In the genomic region with DNA sequence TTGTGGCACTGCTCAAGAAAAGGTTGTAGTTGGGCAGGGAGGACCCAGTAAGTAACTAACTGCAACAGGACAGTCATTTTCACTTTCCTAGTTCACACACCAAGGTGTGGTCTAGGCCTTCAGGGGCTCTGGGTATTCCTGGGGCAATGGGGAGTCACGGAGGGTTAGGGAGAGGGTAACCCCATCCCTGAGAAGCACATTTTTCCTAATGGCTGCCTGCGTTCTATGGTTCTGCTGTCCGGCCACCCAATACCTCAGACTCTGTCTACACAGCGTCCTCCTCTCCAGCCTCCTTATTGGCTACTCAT, we compare ENCODE assay signal across 8 cellular contexts. TPM values are rescaled to one million over a fixed set of nuclear protein-coding genes. Genes with fewer than 3 reads are reported as not detected.
DNase-seq lines count a peak whose midpoint lies in the region; ATAC-seq, FAIRE-seq and TF ChIP-seq lines count a peak whose summit lies in the region.

No MANE protein-coding gene starts in this region.

- no peak for TF ChIP-seq RAD21 in GM12878 (IDR thresholded peaks at IDR 0.05; ENCODE audit: insufficient read depth, low read depth, low read length)

- in situ Hi-C loops in GM12878 (cut with MboI) = loop anchor here (5.0 kb wide), 1 partner anchor 76 kb away; no protein-coding TSS in a partner anchor

- peak overlapping the region; percentile 80 for H3K27ac ChIP-seq in GM12878 (ENCODE audit: control insufficient read depth, insufficient read depth)
- peak overlapping the region; percentile 93 for H3K27ac ChIP-seq in lower lobe of right lung

- H3K27me3 ChIP-seq in GM12878 (replicated peaks in 1 of 2; ENCODE audit: control insufficient read depth in 2 of 2, insufficient read depth in 2 of 2, low read length in 1 of 2) (no peaks in the 10 kb centered on the region), lower lobe of right lung (ENCODE audit: low read depth) (no peaks in the 10 kb centered on the region)

- H3K4me1 Mint-ChIP-seq in activated naive CD4-positive, alpha-beta T cell treated with anti-CD3 and anti-CD28 coated beads for 36 hours (ENCODE audit: low read depth) = peaks cover 48% of the 10 kb centered on the region
- H3K4me1 Mint-ChIP-seq in type B pancreatic cell (ENCODE audit: unreplicated experiment) = peaks cover 3% of the 10 kb centered on the region

- H3K36me3 Mint-ChIP-seq in activated naive CD4-positive, alpha-beta T cell treated with anti-CD3 and anti-CD28 coated beads for 36 hours (ENCODE audit: low read depth) = peaks cover 6% of the 10 kb centered on the region
- no peaks in the 10 kb centered on the region for H3K36me3 Mint-ChIP-seq in type B pancreatic cell

- TF ChIP-seq CTCF in GM12878 (IDR thresholded peaks at IDR 0.05 in 2 of 3, conservative IDR thresholded peaks at IDR 0.05 in 1 of 3; ENCODE audit: control insufficient read depth in 2 of 3, extremely low read depth in 1 of 3, insufficient read depth in 1 of 3, low read depth in 3 of 3, low read length in 3 of 3) (no peak), lower lobe of right lung (IDR thresholded peaks at IDR 0.05) (no peak), type B pancreatic cell (conservative IDR thresholded peaks at IDR 0.05) (no peak)

- BruUV-seq in GM12878 (replicated peaks; lab: Mats Ljungman, UMichigan) = TSS peak; percentile 95

- no peak for FAIRE-seq in GM12878 (lab: Jason Lieb, UNC)

- ATAC-seq in GM12878 = no peak
- no peak for ATAC-seq in lower lobe of right lung

- H3K27me3 Mint-ChIP-seq in activated naive CD4-positive, alpha-beta T cell treated with anti-CD3 and anti-CD28 coated beads for 36 hours (ENCODE audit: low read depth) = no peaks in the 10 kb centered on the region
- H3K27me3 Mint-ChIP-seq in type B pancreatic cell = no peaks in the 10 kb centered on the region

- peak overlapping the region; percentile 68 for H3K4me2 ChIP-seq in GM12878 (ENCODE audit: control insufficient read depth, insufficient read depth)

- POLR2A ChIA-PET in GM12878 (lab: Charles Lee) = interaction anchor here (0.8 to 1.4 kb wide), 7 partner anchors 34 to 189 kb away, joined by 3 to 17 read pairs (median 3); partner anchors contain the start of genes CCDC22 and WDR45

- H3K4me1 ChIP-seq in GM12878 (ENCODE audit: control insufficient read depth, insufficient read depth, low read length) (peaks cover 4% of the 10 kb centered on the region; the same call in 1 of the 2 replicates), lower lobe of right lung (peaks cover 25% of the 10 kb centered on the region)

- no peaks in the 10 kb centered on the region; the same call in 2 of the 3 replicates for H3K9me3 ChIP-seq in GM12878 (replicated peaks; ENCODE audit: control insufficient read depth, insufficient read depth, low read length)
- no peaks in the 10 kb centered on the region for H3K9me3 ChIP-seq in lower lobe of right lung

- TF ChIP-seq EP300 in GM12878 (IDR thresholded peaks at IDR 0.05; ENCODE audit: borderline replicate concordance in 1 of 2, control insufficient read depth in 1 of 2, low read depth in 2 of 2, low read length in 2 of 2) = no peak

- no peaks in the 10 kb centered on the region for H3K36me3 ChIP-seq in GM12878 (ENCODE audit: control insufficient read depth in 2 of 2, insufficient read depth in 2 of 2, low read length in 1 of 2)
- H3K36me3 ChIP-seq in lower lobe of right lung = no peaks in the 10 kb centered on the region

- peak overlapping the region; percentile 98 for H3K27ac Mint-ChIP-seq in activated naive CD4-positive, alpha-beta T cell treated with anti-CD3 and anti-CD28 coated beads for 36 hours
- peak overlapping the region; percentile 99 for H3K27ac Mint-ChIP-seq in type B pancreatic cell

- peaks cover 15% of the 10 kb centered on the region for H3K79me2 ChIP-seq in GM12878 (ENCODE audit: control insufficient read depth, insufficient read depth, low read length)

- peak overlapping the region; percentile 85 for H3K4me3 Mint-ChIP-seq in activated naive CD4-positive, alpha-beta T cell treated with anti-CD3 and anti-CD28 coated beads for 36 hours
- H3K4me3 Mint-ChIP-seq in type B pancreatic cell = peak overlapping the region; percentile 95

- 30% methylated on average over 4 of the region's 4 CpGs for WGBS in GM12878 (ENCODE audit: insufficient coverage, insufficient replicate concordance, low lambda C conversion rate, missing lambda C conversion rate)

- H2AFZ ChIP-seq in GM12878 (ENCODE audit: control insufficient read depth, low read depth, low read length) = peak overlapping the region; percentile 66

- H3K9me3 Mint-ChIP-seq in activated naive CD4-positive, alpha-beta T cell treated with anti-CD3 and anti-CD28 coated beads for 36 hours = no peaks in the 10 kb centered on the region
- H3K9me3 Mint-ChIP-seq in type B pancreatic cell = no peaks in the 10 kb centered on the region

- CTCF ChIA-PET in activated naive CD4-positive, alpha-beta T cell treated with anti-CD3 and anti-CD28 coated beads for 36 hours (lab: Charles Lee) = interaction anchor here (1.1 kb wide), 1 partner anchor 76 kb away, joined by 3 read pairs; no protein-coding TSS in a partner anchor
- CTCF ChIA-PET in GM12878 (lab: Yijun Ruan, JAX) = interaction anchor here (0.8 to 2.4 kb wide), 6 partner anchors 39 to 126 kb away, joined by 3 to 18 read pairs (median 4); no protein-coding TSS in a partner anchor

- H3K4me3 ChIP-seq in GM12878 (peak overlapping the region; percentile 26; the same call in 1 of the 2 replicates), lower lobe of right lung (peak overlapping the region; percentile 68)

- H3K9ac ChIP-seq in GM12878 (ENCODE audit: control insufficient read depth, insufficient read depth, low read length) = peak overlapping the region; percentile 79

- DNase-seq in activated naive CD4-positive, alpha-beta T cell treated with anti-CD3 and anti-CD28 coated beads for 36 hours = no peak
- DNase-seq in activated naive CD4-positive, alpha-beta T cell (lab: John Stamatoyannopoulos, UW) = no peak
- DNase-seq in GM12878 (ENCODE audit: low read depth, low spot score) (no peak), lower lobe of right lung (no peak), type B pancreatic cell (ENCODE audit: extremely low spot score, unreplicated experiment) (no peak), NOMO-1 treated with DMSO at 0.1 percent for 48 hours (lab: John Stamatoyannopoulos, UW; ENCODE audit: unreplicated experiment) (no peak), NCI-H2107 treated with DMSO at 0.1 percent for 48 hours (lab: John Stamatoyannopoulos, UW; ENCODE audit: unreplicated experiment) (no peak)
- DNase-seq in NK-92 treated with Interleukin-12 subunit alpha and Interleukin-12 subunit beta, amount 100 ng/mL, for 24 hours (lab: John Stamatoyannopoulos, UW) = no peak

- no peak for TF ChIP-seq POLR2A in GM12878 (IDR thresholded peaks at IDR 0.05; ENCODE audit: low read depth, low read length)

- SMC1A ChIA-PET in GM12878 (lab: Charles Lee; ENCODE audit: uncharacterized antibody, unreplicated experiment) = interaction anchor here (0.5 to 2.8 kb wide), 5 partner anchors 45 to 1248 kb away, joined by 3 to 14 read pairs (median 4); no protein-coding TSS in a partner anchor

- intact Hi-C loops in activated naive CD4-positive, alpha-beta T cell treated with anti-CD3 and anti-CD28 coated beads for 36 hours (cut with micrococcal nuclease) = loop anchor here (1.0 to 10.0 kb wide), 8 partner anchors 9 to 334 kb away; partner anchors contain the start of genes SYP and TFE3
- intact Hi-C loops in GM12878 (cut with micrococcal nuclease; ENCODE audit: unreplicated experiment) (loop anchor here (2.0 kb wide), 1 partner anchor 78 kb away; no protein-coding TSS in a partner anchor), lower lobe of right lung (cut with DNase I) (no loop called here)

- no peaks in the 10 kb centered on the region for H4K20me1 ChIP-seq in GM12878 (ENCODE audit: control insufficient read depth, insufficient read depth)

- RAD21 ChIA-PET in GM12878 (lab: Charles Lee; ENCODE audit: unreplicated experiment) = interaction anchor here (0.8 to 2.4 kb wide), 9 partner anchors 32 to 105 kb away, joined by 3 to 19 read pairs (median 4); partner anchors contain the start of gene CCDC22

RNA-seq across cellular contexts. Expression of gene PPP1R3F, which starts 0.9 kb away (rescaled TPM):
- total RNA-seq in activated naive CD4-positive, alpha-beta T cell treated with anti-CD3 and anti-CD28 coated beads for 36 hours = 1 to 10 TPM; 2.4 to 3.4 TPM
- total RNA-seq in GM12878 (2013; cell fraction: nucleolus; rRNA removed) = 1.9 and 2.4 TPM in 2 replicates
- 2.2 and 2.4 TPM in 2 replicates for total RNA-seq in GM12878 (2014; rRNA removed)
- total RNA-seq in GM12878 (2014; rRNA removed; fragmentation: Illumina TruSeq; extraction: Trizol) = 1.0 and 1.3 TPM in 2 replicates
- total RNA-seq in GM12878 (2021) = 3.3 and 5.7 TPM in 2 replicates
- polyA plus RNA-seq in GM12878 (2011; ENCODE audit: low read depth) = 2.2 TPM
- 0.13 and 0.53 TPM in 2 replicates for polyA plus RNA-seq in GM12878 (2011; rRNA removed)
- polyA plus RNA-seq in GM12878 (2011; cell fraction: cytosol; rRNA removed) = 0.40 and 0.64 TPM in 2 replicates
- 1.5 and 2.0 TPM in 2 replicates for polyA plus RNA-seq in GM12878 (2011; cell fraction: nucleus; rRNA removed)
- polyA plus RNA-seq in GM12878 (2012) = 1.3 and 1.4 TPM in 2 replicates
- polyA plus RNA-seq in GM12878 (2014; fragmentation: Illumina TruSeq; extraction: Trizol) = 0.70 and 0.97 TPM in 2 replicates
- under 1 TPM; 0.18 to 0.26 TPM for polyA plus RNA-seq in GM12878 (2014; fragmentation: Nextera tagmentation; extraction: Ambion mirVana)
- 4.4 and 4.8 TPM in 2 replicates for polyA plus RNA-seq in GM12878 (2014; rRNA removed)
- polyA plus RNA-seq in GM12878 (2016; fragmentation: Nextera tagmentation; extraction: Ambion mirVana) = 1 to 10 TPM in 1 of 2 experiments, under 1 TPM in 1; 0.76 to 3.4 TPM
- polyA minus RNA-seq in GM12878 (2011; rRNA and poly(A)+ RNA removed) = 0.51 and 0.72 TPM in 2 replicates
- polyA minus RNA-seq in GM12878 (2011; cell fraction: cytosol; rRNA and poly(A)+ RNA removed) = 0.52 and 1.2 TPM in 2 replicates
- polyA minus RNA-seq in GM12878 (2011; cell fraction: nucleus; rRNA and poly(A)+ RNA removed) = 2.1 and 3.6 TPM in 2 replicates
- total RNA-seq in lower lobe of right lung = 5.5 TPM
- 5.7 and 8.0 TPM in 2 replicates for total RNA-seq in type B pancreatic cell (ENCODE audit: low replicate concordance)

RNA-seq across cellular contexts. Expression of gene FOXP3, which starts 4.1 kb away (rescaled TPM):
- 1 to 10 TPM; 7.1 to 7.5 TPM for total RNA-seq in activated naive CD4-positive, alpha-beta T cell treated with anti-CD3 and anti-CD28 coated beads for 36 hours
- total RNA-seq in GM12878 (2013; cell fraction: nucleolus; rRNA removed) = not detected in 2 replicates
- not detected in 2 replicates for total RNA-seq in GM12878 (2014; rRNA removed)
- total RNA-seq in GM12878 (2014; rRNA removed; fragmentation: Illumina TruSeq; extraction: Trizol) = 0.04 TPM in 1 of 2 replicates, not detected in the other
- 0.21 and 0.24 TPM in 2 replicates for total RNA-seq in GM12878 (2021)
- polyA plus RNA-seq in GM12878 (2011; ENCODE audit: low read depth) = 0.17 TPM
- 0.08 TPM in 1 of 2 replicates, not detected in the other for polyA plus RNA-seq in GM12878 (2011; rRNA removed)
- polyA plus RNA-seq in GM12878 (2011; cell fraction: cytosol; rRNA removed) = 0.15 and 0.19 TPM in 2 replicates
- 0.13 and 0.22 TPM in 2 replicates for polyA plus RNA-seq in GM12878 (2011; cell fraction: nucleus; rRNA removed)
- 0.21 and 0.61 TPM in 2 replicates for polyA plus RNA-seq in GM12878 (2012)
- 0.06 and 0.10 TPM in 2 replicates for polyA plus RNA-seq in GM12878 (2014; fragmentation: Illumina TruSeq; extraction: Trizol)
- under 1 TPM in 1 of 2 experiments, not detected in 1; 0.02 TPM for polyA plus RNA-seq in GM12878 (2014; fragmentation: Nextera tagmentation; extraction: Ambion mirVana)
- 0.09 and 0.13 TPM in 2 replicates for polyA plus RNA-seq in GM12878 (2014; rRNA removed)
- under 1 TPM in 1 of 2 experiments, not detected in 1; 0.09 TPM for polyA plus RNA-seq in GM12878 (2016; fragmentation: Nextera tagmentation; extraction: Ambion mirVana)
- polyA minus RNA-seq in GM12878 (2011; rRNA and poly(A)+ RNA removed) = 0.10 TPM in 1 of 2 replicates, not detected in the other
- polyA minus RNA-seq in GM12878 (2011; cell fraction: cytosol; rRNA and poly(A)+ RNA removed) = not detected in 2 replicates
- polyA minus RNA-seq in GM12878 (2011; cell fraction: nucleus; rRNA and poly(A)+ RNA removed) = not detected in 2 replicates
- total RNA-seq in lower lobe of right lung = not detected
- 0.24 and 0.58 TPM in 2 replicates for total RNA-seq in type B pancreatic cell (ENCODE audit: low replicate concordance)

RNA-seq across cellular contexts. Expression of gene CCDC22, which starts 33.4 kb away (rescaled TPM):
- total RNA-seq in activated naive CD4-positive, alpha-beta T cell treated with anti-CD3 and anti-CD28 coated beads for 36 hours = 10 to 100 TPM; 16.4 to 18.5 TPM
- total RNA-seq in GM12878 (2013; cell fraction: nucleolus; rRNA removed) = 10.7 and 13.9 TPM in 2 replicates
- total RNA-seq in GM12878 (2014; rRNA removed) (14.5 and 16.8 TPM in 2 replicates), GM12878 (2014; rRNA removed; fragmentation: Illumina TruSeq; extraction: Trizol) (5.1 and 5.2 TPM in 2 replicates), GM12878 (2021) (23.6 and 24.6 TPM in 2 replicates), lower lobe of right lung (19.8 TPM), type B pancreatic cell (ENCODE audit: low replicate concordance) (13.0 and 16.6 TPM in 2 replicates)
- 6.6 TPM for polyA plus RNA-seq in GM12878 (2011; ENCODE audit: low read depth)
- polyA plus RNA-seq in GM12878 (2011; rRNA removed) (4.4 and 13.9 TPM in 2 replicates), GM12878 (2014; fragmentation: Illumina TruSeq; extraction: Trizol) (1.8 and 5.0 TPM in 2 replicates), GM12878 (2014; fragmentation: Nextera tagmentation; extraction: Ambion mirVana) (1 to 10 TPM in 1 of 2 experiments, under 1 TPM in 1; 0.34 to 1.6 TPM), GM12878 (2014; rRNA removed) (15.1 and 18.6 TPM in 2 replicates), GM12878 (2016; fragmentation: Nextera tagmentation; extraction: Ambion mirVana) (10 to 100 TPM; 16.1 to 18.2 TPM)
- 15.9 and 18.7 TPM in 2 replicates for polyA plus RNA-seq in GM12878 (2011; cell fraction: cytosol; rRNA removed)
- 53.6 and 54.0 TPM in 2 replicates for polyA plus RNA-seq in GM12878 (2011; cell fraction: nucleus; rRNA removed)
- 13.8 and 18.2 TPM in 2 replicates for polyA plus RNA-seq in GM12878 (2012)
- polyA minus RNA-seq in GM12878 (2011; rRNA and poly(A)+ RNA removed) = 16.1 and 21.9 TPM in 2 replicates
- 11.6 and 14.0 TPM in 2 replicates for polyA minus RNA-seq in GM12878 (2011; cell fraction: cytosol; rRNA and poly(A)+ RNA removed)
- 8.8 and 11.3 TPM in 2 replicates for polyA minus RNA-seq in GM12878 (2011; cell fraction: nucleus; rRNA and poly(A)+ RNA removed)

RNA-seq across cellular contexts. Expression of gene GAGE10, which starts 34.8 kb away (rescaled TPM):
- total RNA-seq in activated naive CD4-positive, alpha-beta T cell treated with anti-CD3 and anti-CD28 coated beads for 36 hours = not detected
- total RNA-seq in GM12878 (2013; cell fraction: nucleolus; rRNA removed) = not detected in 2 replicates
- total RNA-seq in GM12878 (2014; rRNA removed) (not detected in 2 replicates), GM12878 (2014; rRNA removed; fragmentation: Illumina TruSeq; extraction: Trizol) (not detected in 2 replicates), GM12878 (2021) (not detected in 2 replicates), lower lobe of right lung (not detected), type B pancreatic cell (ENCODE audit: low replicate concordance) (not detected in 2 replicates)
- polyA plus RNA-seq in GM12878 (2011; ENCODE audit: low read depth) = not detected
- polyA plus RNA-seq in GM12878 (2011; rRNA removed) (not detected in 2 replicates), GM12878 (2014; fragmentation: Illumina TruSeq; extraction: Trizol) (not detected in 2 replicates), GM12878 (2014; fragmentation: Nextera tagmentation; extraction: Ambion mirVana) (not detected), GM12878 (2014; rRNA removed) (not detected in 2 replicates), GM12878 (2016; fragmentation: Nextera tagmentation; extraction: Ambion mirVana) (not detected)
- polyA plus RNA-seq in GM12878 (2011; cell fraction: cytosol; rRNA removed) = not detected in 2 replicates
- polyA plus RNA-seq in GM12878 (2011; cell fraction: nucleus; rRNA removed) = not detected in 2 replicates
- polyA plus RNA-seq in GM12878 (2012) = not detected in 2 replicates
- polyA minus RNA-seq in GM12878 (2011; rRNA and poly(A)+ RNA removed) = not detected in 2 replicates
- not detected in 2 replicates for polyA minus RNA-seq in GM12878 (2011; cell fraction: cytosol; rRNA and poly(A)+ RNA removed)
- not detected in 2 replicates for polyA minus RNA-seq in GM12878 (2011; cell fraction: nucleus; rRNA and poly(A)+ RNA removed)

RNA-seq across cellular contexts. Expression of gene CACNA1F, which starts 35.5 kb away (rescaled TPM):
- 1 to 10 TPM in 1 of 2 experiments, under 1 TPM in 1; 0.62 to 1.0 TPM for total RNA-seq in activated naive CD4-positive, alpha-beta T cell treated with anti-CD3 and anti-CD28 coated beads for 36 hours
- total RNA-seq in GM12878 (2013; cell fraction: nucleolus; rRNA removed) = 0.92 and 1.6 TPM in 2 replicates
- not detected in 2 replicates for total RNA-seq in GM12878 (2014; rRNA removed)
- not detected in 2 replicates for total RNA-seq in GM12878 (2014; rRNA removed; fragmentation: Illumina TruSeq; extraction: Trizol)
- total RNA-seq in GM12878 (2021) = 0.05 TPM in 2 replicates
- polyA plus RNA-seq in GM12878 (2011; ENCODE audit: low read depth) = 0.43 TPM
- polyA plus RNA-seq in GM12878 (2011; rRNA removed) = 0.03 and 0.19 TPM in 2 replicates
- 0.06 and 0.08 TPM in 2 replicates for polyA plus RNA-seq in GM12878 (2011; cell fraction: cytosol; rRNA removed)
- polyA plus RNA-seq in GM12878 (2011; cell fraction: nucleus; rRNA removed) = 0.86 and 1.4 TPM in 2 replicates
- polyA plus RNA-seq in GM12878 (2012) = 0.18 and 0.27 TPM in 2 replicates
- polyA plus RNA-seq in GM12878 (2014; fragmentation: Illumina TruSeq; extraction: Trizol) = 0.01 TPM in 1 of 2 replicates, not detected in the other
- not detected for polyA plus RNA-seq in GM12878 (2014; fragmentation: Nextera tagmentation; extraction: Ambion mirVana)
- 0.04 and 0.13 TPM in 2 replicates for polyA plus RNA-seq in GM12878 (2014; rRNA removed)
- polyA plus RNA-seq in GM12878 (2016; fragmentation: Nextera tagmentation; extraction: Ambion mirVana) = under 1 TPM in 1 of 2 experiments, not detected in 1; 0.32 TPM
- polyA minus RNA-seq in GM12878 (2011; rRNA and poly(A)+ RNA removed) = 0.10 and 0.29 TPM in 2 replicates
- polyA minus RNA-seq in GM12878 (2011; cell fraction: cytosol; rRNA and poly(A)+ RNA removed) = not detected in 2 replicates
- polyA minus RNA-seq in GM12878 (2011; cell fraction: nucleus; rRNA and poly(A)+ RNA removed) = 0.24 TPM in 1 of 2 replicates, not detected in the other
- 1.4 TPM for total RNA-seq in lower lobe of right lung
- total RNA-seq in type B pancreatic cell (ENCODE audit: low replicate concordance) = 0.17 and 0.48 TPM in 2 replicates
